Comparison of ENCODE assay signal across 19 cellular contexts in the genomic region with DNA sequence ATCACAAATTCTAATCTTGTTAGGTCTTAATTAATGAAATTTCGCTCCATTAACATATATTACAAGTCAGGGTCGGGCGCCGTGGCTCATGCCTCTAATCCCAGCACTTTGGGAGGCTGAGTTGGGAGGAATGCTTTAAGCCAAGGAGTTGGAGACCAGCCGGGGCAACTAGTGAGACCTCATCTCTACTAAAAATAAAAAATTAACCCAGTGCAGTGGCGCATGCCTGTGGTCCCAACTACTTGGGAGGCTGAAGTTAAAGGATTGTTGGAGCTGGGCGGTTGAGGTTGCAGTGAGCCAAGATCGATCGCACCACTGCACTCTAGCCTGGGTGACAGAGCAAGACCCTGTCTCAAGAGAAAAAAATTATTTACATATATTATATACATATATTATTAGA. TPM values are rescaled to one million over a fixed set of nuclear protein-coding genes. Genes with fewer than 3 reads are reported as not detected.
DNase-seq lines count a peak whose midpoint lies in the region; ATAC-seq and TF ChIP-seq lines count a peak whose summit lies in the region.
"Had no signal": no experiment of that assay in that cellular context is flagged by ENCODE, and none has a peak within 500 bp of the region (broad histone marks: within the 10 kb centered on the region; RNA-seq: fewer than 3 reads in every experiment).

No MANE protein-coding gene starts in this region.

- peak overlapping the region; percentile 61 for H3K27ac ChIP-seq in CD4-positive, CD25-positive, alpha-beta regulatory T cell (ENCODE audit: insufficient read depth, low read length, poor library complexity, severe bottlenecking)
- peak overlapping the region; percentile 90 for H3K27ac ChIP-seq in mesenchymal stem cell (ENCODE audit: low read length, poor library complexity, severe bottlenecking)
- H3K27ac ChIP-seq: colonic mucosa, thoracic aorta, VCaP had no signal

- no peak overlapping the region for H4K91ac ChIP-seq in mesenchymal stem cell (ENCODE audit: low read length)

- peaks cover 63% of the 10 kb centered on the region for H3K36me3 Mint-ChIP-seq in CD4-positive, CD25-positive, alpha-beta regulatory T cell
- no peaks in the 10 kb centered on the region for H3K36me3 Mint-ChIP-seq in HFFc6 (ENCODE audit: low read depth)
- H3K36me3 Mint-ChIP-seq in activated T-helper 2 cell treated with anti-CD3 and anti-CD28 coated beads, Interferon-gamma antibody, Interleukin-2, Interleukin-4, amounts not matched to agents 10 μg/mL and 5 μg/mL and 100 μg/mL, durations not matched to agents 14 hours and 24 hours and 36 hours (ENCODE audit: low read depth), result peaks cover 89% of the 10 kb centered on the region
- H3K36me3 Mint-ChIP-seq: mesothelial cell of epicardium had no signal

- H2BK5ac ChIP-seq in mesenchymal stem cell (ENCODE audit: low read depth, low read length, poor library complexity, severe bottlenecking), result no peak overlapping the region

- H4K8ac ChIP-seq in mesenchymal stem cell (ENCODE audit: low read length), result no peak overlapping the region

- H3K4me2 ChIP-seq in mesenchymal stem cell (ENCODE audit: low read length, poor library complexity, severe bottlenecking), result no peak overlapping the region

- 85% methylated on average over 6 of the region's 9 CpGs for WGBS in mesenchymal stem cell

- H3K36me3 ChIP-seq in CD4-positive, CD25-positive, alpha-beta regulatory T cell (ENCODE audit: control insufficient read depth, insufficient read depth, low read length), result peaks cover 84% of the 10 kb centered on the region
- no peaks in the 10 kb centered on the region for H3K36me3 ChIP-seq in mesenchymal stem cell (ENCODE audit: control insufficient read depth in 1 of 2, insufficient read depth in 2 of 2, low read depth in 1 of 2, low read length in 2 of 2)
- H3K36me3 ChIP-seq: colonic mucosa, thoracic aorta had no signal

- no peaks in the 10 kb centered on the region for H3K9me3 Mint-ChIP-seq in CD4-positive, CD25-positive, alpha-beta regulatory T cell
- H3K9me3 Mint-ChIP-seq in HFFc6, result no peaks in the 10 kb centered on the region
- H3K9me3 Mint-ChIP-seq in activated T-helper 2 cell treated with anti-CD3 and anti-CD28 coated beads, Interferon-gamma antibody, Interleukin-2, Interleukin-4, amounts not matched to agents 10 μg/mL and 5 μg/mL and 100 μg/mL, durations not matched to agents 14 hours and 24 hours and 36 hours, result no peaks in the 10 kb centered on the region
- H3K9me3 Mint-ChIP-seq: mesothelial cell of epicardium had no signal

- no peaks in the 10 kb centered on the region for H3K27me3 Mint-ChIP-seq in CD4-positive, CD25-positive, alpha-beta regulatory T cell
- peaks cover 2% of the 10 kb centered on the region for H3K27me3 Mint-ChIP-seq in HFFc6 (ENCODE audit: insufficient read depth)
- no peaks in the 10 kb centered on the region for H3K27me3 Mint-ChIP-seq in activated T-helper 2 cell treated with anti-CD3 and anti-CD28 coated beads, Interferon-gamma antibody, Interleukin-2, Interleukin-4, amounts not matched to agents 10 μg/mL and 5 μg/mL and 100 μg/mL, durations not matched to agents 14 hours and 24 hours and 36 hours (ENCODE audit: low read depth)

- no peak for DNase-seq in CD4-positive, CD25-positive, alpha-beta regulatory T cell
- no peak for DNase-seq in HFFc6
- no peak for DNase-seq in activated T-helper 2 cell treated with anti-CD3 and anti-CD28 coated beads, Interferon-gamma antibody, Interleukin-2, Interleukin-4, amounts not matched to agents 10 μg/mL and 5 μg/mL and 100 μg/mL, durations not matched to agents 14 hours and 24 hours and 36 hours (ENCODE audit: low spot score)
- DNase-seq in mesenchymal stem cell, result peak; percentile 9
- no peak for DNase-seq in T1000 (lab: John Stamatoyannopoulos, UW)
- no peak for DNase-seq in amygdala (lab: John Stamatoyannopoulos, UW)
- DNase-seq in NCI-H69 (lab: John Stamatoyannopoulos, UW), result no peak
- DNase-seq: colonic mucosa, glutamatergic neuron, H7, kidney, NCI-H2029 treated with DMSO at 0.1 percent for 48 hours, NCI-H510A treated with DMSO at 0.1 percent for 48 hours, nucleus accumbens had no signal

- intact Hi-C loops in activated T-helper 2 cell treated with anti-CD3 and anti-CD28 coated beads, Interferon-gamma antibody, Interleukin-2, Interleukin-4, amounts not matched to agents 10 μg/mL and 5 μg/mL and 100 μg/mL, durations not matched to agents 14 hours and 24 hours and 36 hours (cut with micrococcal nuclease), result no loop called here

- H2AFZ ChIP-seq in mesenchymal stem cell (ENCODE audit: low read depth, low read length), result no peak overlapping the region

- H2AK5ac ChIP-seq in mesenchymal stem cell (ENCODE audit: low read length, severe bottlenecking), result no peak overlapping the region

- no peak overlapping the region for H3K4me3 ChIP-seq in CD4-positive, CD25-positive, alpha-beta regulatory T cell (ENCODE audit: low read depth, low read length)
- H3K4me3 ChIP-seq in mesenchymal stem cell (ENCODE audit: insufficient read depth in 1 of 2, low read depth in 1 of 2, low read length in 2 of 2), result no peak overlapping the region
- H3K4me3 ChIP-seq: colonic mucosa, thoracic aorta had no signal

- peaks cover 37% of the 10 kb centered on the region for H3K4me1 ChIP-seq in CD4-positive, CD25-positive, alpha-beta regulatory T cell (ENCODE audit: control insufficient read depth, insufficient read depth, low read length, poor library complexity, severe bottlenecking)
- peaks cover 23% of the 10 kb centered on the region for H3K4me1 ChIP-seq in mesenchymal stem cell (ENCODE audit: control insufficient read depth, insufficient read depth, low read depth, low read length)

- peak overlapping the region; percentile 35 for H2BK15ac ChIP-seq in mesenchymal stem cell (ENCODE audit: low read depth, poor library complexity, severe bottlenecking)

- H3K14ac ChIP-seq in mesenchymal stem cell (ENCODE audit: low read length in 2 of 2), result no peak overlapping the region

- H3K9ac ChIP-seq in mesenchymal stem cell (ENCODE audit: low read length), result no peak overlapping the region

- H3K4me1 Mint-ChIP-seq in CD4-positive, CD25-positive, alpha-beta regulatory T cell, result peaks cover 13 to 59% (median 44%) of the 10 kb centered on the region in 4 donors
- H3K4me1 Mint-ChIP-seq in HFFc6 (ENCODE audit: low read depth), result peaks cover 39% of the 10 kb centered on the region
- peaks cover 60% of the 10 kb centered on the region for H3K4me1 Mint-ChIP-seq in activated T-helper 2 cell treated with anti-CD3 and anti-CD28 coated beads, Interferon-gamma antibody, Interleukin-2, Interleukin-4, amounts not matched to agents 10 μg/mL and 5 μg/mL and 100 μg/mL, durations not matched to agents 14 hours and 24 hours and 36 hours (ENCODE audit: low read depth)

- H2BK12ac ChIP-seq in mesenchymal stem cell (ENCODE audit: low read length in 2 of 2), result no peak overlapping the region

- H3K4ac ChIP-seq in mesenchymal stem cell (ENCODE audit: low read depth in 1 of 2, low read length in 2 of 2), result no peak overlapping the region

- H3K27me3 ChIP-seq in CD4-positive, CD25-positive, alpha-beta regulatory T cell (ENCODE audit: control insufficient read depth, insufficient read depth, low read length), result no peaks in the 10 kb centered on the region
- peaks cover 0 to 48% of the 10 kb centered on the region in 2 experiments for H3K27me3 ChIP-seq in mesenchymal stem cell (ENCODE audit: control insufficient read depth in 1 of 2, insufficient read depth in 1 of 2, low read length in 2 of 2)
- H3K27me3 ChIP-seq: colonic mucosa had no signal

- no peak overlapping the region for H2BK120ac ChIP-seq in mesenchymal stem cell (ENCODE audit: low read depth, low read length)

- ATAC-seq in CD4-positive, CD25-positive, alpha-beta regulatory T cell (ENCODE audit: low read depth in 2 of 2), result no peak

- no peaks in the 10 kb centered on the region for H3K9me3 ChIP-seq in CD4-positive, CD25-positive, alpha-beta regulatory T cell (ENCODE audit: control insufficient read depth in 2 of 2, low read length in 2 of 2)
- H3K9me3 ChIP-seq in mesenchymal stem cell (ENCODE audit: control insufficient read depth, low read length), result no peaks in the 10 kb centered on the region
- H3K9me3 ChIP-seq: colonic mucosa, thoracic aorta had no signal

- no peak overlapping the region for H3K23ac ChIP-seq in mesenchymal stem cell (ENCODE audit: low read length in 2 of 2)

- H3K79me1 ChIP-seq in mesenchymal stem cell (replicated peaks; ENCODE audit: low read length, poor library complexity, severe bottlenecking), result no peaks in the 10 kb centered on the region

- no peak for TF ChIP-seq CTCF in HFFc6 (IDR thresholded peaks at IDR 0.05)

- peak overlapping the region in 2 of 4 donors; percentile 5 to 42 for H3K4me3 Mint-ChIP-seq in CD4-positive, CD25-positive, alpha-beta regulatory T cell
- H3K4me3 Mint-ChIP-seq in HFFc6, result peak overlapping the region; percentile 77
- H3K4me3 Mint-ChIP-seq in activated T-helper 2 cell treated with anti-CD3 and anti-CD28 coated beads, Interferon-gamma antibody, Interleukin-2, Interleukin-4, amounts not matched to agents 10 μg/mL and 5 μg/mL and 100 μg/mL, durations not matched to agents 14 hours and 24 hours and 36 hours (ENCODE audit: low read depth), result peak overlapping the region; percentile 76
- H3K4me3 Mint-ChIP-seq: mesothelial cell of epicardium had no signal

- no peak overlapping the region for H3K18ac ChIP-seq in mesenchymal stem cell (ENCODE audit: low read depth in 1 of 2, low read length in 2 of 2)

- peak overlapping the region; percentile 77 to 96 (median 80) for H3K27ac Mint-ChIP-seq in CD4-positive, CD25-positive, alpha-beta regulatory T cell
- peak overlapping the region; percentile 94 for H3K27ac Mint-ChIP-seq in HFFc6
- no peak overlapping the region for H3K27ac Mint-ChIP-seq in activated T-helper 2 cell treated with anti-CD3 and anti-CD28 coated beads, Interferon-gamma antibody, Interleukin-2, Interleukin-4, amounts not matched to agents 10 μg/mL and 5 μg/mL and 100 μg/mL, durations not matched to agents 14 hours and 24 hours and 36 hours
- H3K27ac Mint-ChIP-seq: mesothelial cell of epicardium had no signal

RNA-seq across cellular contexts. Expression of gene TMA7B, which starts 1.9 kb away (rescaled TPM):
- total RNA-seq in CD4-positive, CD25-positive, alpha-beta regulatory T cell, result 13.0 TPM
- polyA plus RNA-seq in CD4-positive, CD25-positive, alpha-beta regulatory T cell, result 1 to 10 TPM in 3 of 4 donors, under 1 TPM in 1; 0.91 to 1.8 (median 1.5) TPM
- not detected for total RNA-seq in HFFc6 (2021; fragmentation: NEBNext Ultra II Directional; extraction: Animal tissue kit (Norgen Biotek cat#: 25700))
- 1.7 and 2.0 TPM in 2 replicates for total RNA-seq in activated T-helper 2 cell treated with anti-CD3 and anti-CD28 coated beads, Interferon-gamma antibody, Interleukin-2, Interleukin-4, amounts not matched to agents 10 μg/mL and 5 μg/mL and 100 μg/mL, durations not matched to agents 14 hours and 24 hours and 36 hours
- not detected for polyA plus RNA-seq in mesenchymal stem cell (2013, experiment 1 of 2)
- polyA plus RNA-seq in mesenchymal stem cell (2013, experiment 2 of 2), result not detected
- total RNA-seq: epithelial cell of proximal tubule, H7, HT1080, mesothelial cell of epicardium had no signal

RNA-seq across cellular contexts. Expression of gene FAM83F, which starts 32.7 kb away (rescaled TPM):
- 3.2 TPM for total RNA-seq in CD4-positive, CD25-positive, alpha-beta regulatory T cell
- polyA plus RNA-seq in CD4-positive, CD25-positive, alpha-beta regulatory T cell, result under 1 TPM in 3 of 4 donors, not detected in 1; 0.01 to 0.05 (median 0.03) TPM
- not detected for total RNA-seq in HFFc6 (2021; fragmentation: NEBNext Ultra II Directional; extraction: Animal tissue kit (Norgen Biotek cat#: 25700))
- total RNA-seq in activated T-helper 2 cell treated with anti-CD3 and anti-CD28 coated beads, Interferon-gamma antibody, Interleukin-2, Interleukin-4, amounts not matched to agents 10 μg/mL and 5 μg/mL and 100 μg/mL, durations not matched to agents 14 hours and 24 hours and 36 hours, result 0.07 and 0.11 TPM in 2 replicates
- polyA plus RNA-seq in mesenchymal stem cell (2013, experiment 1 of 2), result 0.06 TPM
- polyA plus RNA-seq in mesenchymal stem cell (2013, experiment 2 of 2), result 0.05 TPM
